In the genomic region with DNA sequence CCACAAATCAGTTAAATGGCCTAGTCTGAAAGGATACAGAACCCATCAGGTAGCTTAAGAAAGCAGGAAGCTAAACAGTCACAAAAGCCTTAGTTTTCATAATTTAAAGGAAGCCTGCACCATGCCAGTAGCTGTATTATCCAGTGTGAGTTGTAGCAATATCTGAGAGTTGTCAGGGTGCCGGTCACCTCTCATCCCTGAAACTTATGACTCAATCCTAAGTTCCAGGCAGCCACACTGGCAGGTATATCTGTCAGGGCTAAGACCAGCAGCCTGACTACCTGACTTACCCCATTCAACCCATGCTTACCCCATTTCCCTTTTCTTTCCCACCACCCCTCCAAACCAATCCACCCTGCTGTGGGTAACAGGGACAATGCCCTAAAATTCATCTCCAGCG, we compare ENCODE assay signal across 23 cellular contexts.
"Had no signal": no experiment of that assay in that cellular context is flagged by ENCODE, and none has a peak within 500 bp of the region (broad histone marks: within the 10 kb centered on the region; RNA-seq: fewer than 3 reads in every experiment).

No MANE protein-coding gene starts in this region.

- H3K27ac Mint-ChIP-seq: activated CD4-positive, alpha-beta memory T cell treated with anti-CD3 and anti-CD28 coated beads, Interleukin-2, amount 10 ng/mL, durations not matched to agents 7 days and 5 days; activated CD4-positive, alpha-beta T cell treated with anti-CD3 and anti-CD28 coated beads for 36 hours; activated naive CD4-positive, alpha-beta T cell treated with anti-CD3 and anti-CD28 coated beads, Interleukin-2, amount 10 ng/mL, durations not matched to agents 7 days and 5 days; activated naive CD8-positive, alpha-beta T cell treated with anti-CD3 and anti-CD28 coated beads, Interleukin-2, amount 10 ng/mL, durations not matched to agents 7 days and 5 days; activated T-helper 17 cell treated with anti-CD3 and anti-CD28 coated beads, Interleukin-2, amount 50 U/mL, for 72 hours; T-cell had no signal

- H3K27me3 ChIP-seq: MG63 had no signal

- H3K4me3 Mint-ChIP-seq: activated CD4-positive, alpha-beta memory T cell treated with anti-CD3 and anti-CD28 coated beads, Interleukin-2, amount 10 ng/mL, durations not matched to agents 7 days and 5 days; activated CD4-positive, alpha-beta T cell treated with anti-CD3 and anti-CD28 coated beads for 36 hours; activated naive CD4-positive, alpha-beta T cell treated with anti-CD3 and anti-CD28 coated beads, Interleukin-2, amount 10 ng/mL, durations not matched to agents 7 days and 5 days; activated T-helper 17 cell treated with anti-CD3 and anti-CD28 coated beads, Interleukin-2, amount 50 U/mL, for 72 hours; central memory CD8-positive, alpha-beta T cell had no signal

- H3K9me3 Mint-ChIP-seq: activated CD4-positive, alpha-beta memory T cell treated with anti-CD3 and anti-CD28 coated beads, Interleukin-2, amount 10 ng/mL, durations not matched to agents 7 days and 5 days; activated naive CD4-positive, alpha-beta T cell treated with anti-CD3 and anti-CD28 coated beads, Interleukin-2, amount 10 ng/mL, durations not matched to agents 7 days and 5 days; activated naive CD8-positive, alpha-beta T cell treated with anti-CD3 and anti-CD28 coated beads, Interleukin-2, amount 10 ng/mL, durations not matched to agents 7 days and 5 days; activated T-helper 17 cell treated with anti-CD3 and anti-CD28 coated beads, Interleukin-2, amount 50 U/mL, for 72 hours; central memory CD8-positive, alpha-beta T cell; T-cell had no signal

- H3K9me3 ChIP-seq: MG63 had no signal

- H3K4me3 ChIP-seq: MG63, SK-N-MC had no signal

- H3K27ac ChIP-seq: SK-N-MC, VCaP had no signal

- H3K4me1 Mint-ChIP-seq: activated T-helper 17 cell treated with anti-CD3 and anti-CD28 coated beads, Interleukin-2, amount 50 U/mL, for 72 hours; central memory CD8-positive, alpha-beta T cell had no signal

- ATAC-seq: activated CD4-positive, alpha-beta T cell treated with anti-CD3 and anti-CD28 coated beads for 36 hours; activated T-helper 17 cell treated with anti-CD3 and anti-CD28 coated beads, Interleukin-2, amount 50 U/mL, for 72 hours; PC-3; Right ventricle myocardium inferior had no signal

- DNase-seq: activated CD4-positive, alpha-beta memory T cell treated with anti-CD3 and anti-CD28 coated beads, Interleukin-2, amount 10 ng/mL, durations not matched to agents 7 days and 5 days; activated CD4-positive, alpha-beta T cell treated with anti-CD3 and anti-CD28 coated beads for 36 hours; activated CD4-positive, alpha-beta T cell treated with anti-CD3 and anti-CD28 coated beads, Interleukin-2, amount 50 U/mL, for 1 hour; activated gamma-delta T cell treated with Interleukin-2 at 50 U/mL for 16 hours; activated naive CD8-positive, alpha-beta T cell treated with anti-CD3 and anti-CD28 coated beads, Interleukin-2, amount 10 ng/mL, durations not matched to agents 7 days and 5 days; activated T-cell treated with anti-CD3 and anti-CD28 coated beads for 4 hours; activated T-cell treated with anti-CD3 and anti-CD28 coated beads, Interleukin-2, amount 50 U/mL, for 48 hours; aorta; MG63; NCI-H1105; NCI-H1436; NCI-H187; NCI-H2081; NCI-H446; NCI-H524; PC-3; T-cell had no signal

- H3K27me3 Mint-ChIP-seq: activated CD4-positive, alpha-beta memory T cell treated with anti-CD3 and anti-CD28 coated beads, Interleukin-2, amount 10 ng/mL, durations not matched to agents 7 days and 5 days; activated CD4-positive, alpha-beta T cell treated with anti-CD3 and anti-CD28 coated beads for 36 hours; activated naive CD4-positive, alpha-beta T cell treated with anti-CD3 and anti-CD28 coated beads, Interleukin-2, amount 10 ng/mL, durations not matched to agents 7 days and 5 days; activated naive CD8-positive, alpha-beta T cell treated with anti-CD3 and anti-CD28 coated beads, Interleukin-2, amount 10 ng/mL, durations not matched to agents 7 days and 5 days; activated T-helper 17 cell treated with anti-CD3 and anti-CD28 coated beads, Interleukin-2, amount 50 U/mL, for 72 hours; central memory CD8-positive, alpha-beta T cell; T-cell had no signal

- H3K36me3 ChIP-seq: MG63 had no signal
